ENCODE assay signal across 21 cellular contexts in the genomic region with DNA sequence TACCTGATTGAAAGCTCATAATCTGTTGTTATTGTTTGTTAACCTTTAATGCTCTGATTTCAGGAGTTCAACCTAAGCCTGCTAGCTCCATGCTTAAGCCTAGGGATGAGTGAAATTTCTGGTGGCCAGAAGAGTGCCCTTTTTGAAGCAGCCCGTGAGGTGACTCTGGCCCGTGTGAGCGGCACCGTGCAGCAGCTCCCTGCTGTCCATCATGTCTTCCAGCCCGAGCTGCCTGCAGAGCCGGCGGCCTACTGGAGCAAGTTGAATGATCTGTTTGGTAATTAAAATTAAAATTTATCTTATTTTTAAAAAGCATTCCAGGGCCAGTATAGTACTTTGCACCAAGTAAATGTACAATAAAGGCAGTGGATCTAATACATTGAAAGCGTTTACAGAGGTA. TPM values are rescaled to one million over a fixed set of nuclear protein-coding genes. Genes with fewer than 3 reads are reported as not detected.
"Had no signal": no experiment of that assay in that cellular context is flagged by ENCODE, and none has a peak within 500 bp of the region (broad histone marks: within the 10 kb centered on the region; RNA-seq: fewer than 3 reads in every experiment).

No MANE protein-coding gene starts in this region.

- H3K9me3 Mint-ChIP-seq: immature natural killer cell had no signal

- H3K9me3 ChIP-seq: esophagus muscularis mucosa, gastroesophageal sphincter, heart left ventricle, left lung, lower lobe of right lung had no signal

- ATAC-seq: foreskin keratinocyte, gastroesophageal sphincter, left cardiac atrium, left lung, left ventricle myocardium superior, lower lobe of right lung had no signal

- H3K27me3 ChIP-seq: dorsolateral prefrontal cortex, esophagus muscularis mucosa, foreskin keratinocyte, gastroesophageal sphincter, heart left ventricle, hepatocyte, left lung had no signal

- DNase-seq: dermis blood vessel endothelial cell; effector CD4-positive, alpha-beta T cell; effector memory CD4-positive, alpha-beta T cell; foreskin keratinocyte; hypothalamus; immature natural killer cell; islet precursor cell; kidney glomerular epithelial cell; left cardiac atrium; left ventricle myocardium superior; lower lobe of right lung; mesenchymal stem cell; midbrain had no signal

- H3K4me1 ChIP-seq: foreskin keratinocyte had no signal

- H3K27ac Mint-ChIP-seq: immature natural killer cell had no signal

- H3K4me3 Mint-ChIP-seq: immature natural killer cell had no signal

- H3K27ac ChIP-seq: coronary artery, dorsolateral prefrontal cortex, esophagus muscularis mucosa, foreskin keratinocyte, gastroesophageal sphincter, heart left ventricle, hepatocyte, left lung, lower lobe of right lung had no signal

- H3K4me3 ChIP-seq: coronary artery, dorsolateral prefrontal cortex, esophagus muscularis mucosa, gastroesophageal sphincter, heart left ventricle, hepatocyte, left lung, lower lobe of right lung had no signal

RNA-seq across cellular contexts. Expression of a gene that starts 37.1 kb away (rescaled TPM):
- total RNA-seq: epithelial cell of proximal tubule had no signal
